Comparison of ENCODE assay signal across 8 cellular contexts in the genomic region with DNA sequence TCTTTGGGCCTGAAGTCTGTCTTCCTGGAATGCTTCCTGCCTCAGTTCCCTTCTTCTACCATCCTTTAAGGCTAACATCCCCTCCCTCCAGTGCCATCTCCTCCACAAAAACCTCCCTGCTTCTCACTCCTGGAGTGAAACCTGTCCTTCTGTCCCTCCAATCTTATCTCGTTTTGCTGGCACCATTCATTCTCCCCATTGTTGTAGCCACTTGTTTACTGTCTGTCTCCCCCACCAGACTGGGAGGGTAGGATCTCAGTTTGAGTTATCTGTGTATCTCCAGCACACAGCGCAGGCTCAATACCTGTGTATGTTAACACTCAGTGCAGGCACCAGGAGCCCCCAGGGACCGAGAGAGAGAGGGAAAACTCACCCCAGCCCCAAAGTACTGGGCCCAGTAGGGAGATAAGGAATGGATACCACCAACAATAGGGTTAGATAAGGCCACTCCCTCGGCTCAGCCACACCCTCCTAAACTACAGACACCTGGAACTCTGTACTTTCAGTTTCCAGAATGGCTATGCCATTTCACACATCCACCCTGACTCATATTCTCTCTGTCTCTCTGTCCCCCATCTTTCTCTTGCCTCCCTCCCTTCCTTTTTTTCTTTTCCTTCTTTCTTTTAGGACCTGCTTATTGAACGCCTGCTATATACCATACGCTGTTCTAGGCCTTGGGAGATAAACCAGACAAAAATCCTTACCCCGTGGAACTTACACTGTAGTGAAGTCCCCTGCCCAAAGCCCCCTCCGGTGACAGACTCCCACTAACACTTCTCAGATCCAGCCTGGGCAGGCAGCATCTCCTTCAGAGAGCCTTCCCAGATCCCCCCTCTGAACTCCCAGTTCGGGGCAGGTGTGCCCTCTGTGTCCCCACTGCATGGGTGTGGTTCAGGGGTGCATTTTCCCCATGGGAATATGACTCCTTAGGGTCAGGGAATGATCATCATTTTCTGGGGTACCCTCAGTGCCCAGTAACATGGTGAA. TPM values are rescaled to one million over a fixed set of nuclear protein-coding genes. Genes with fewer than 3 reads are reported as not detected.
DNase-seq lines count a peak whose midpoint lies in the region; ATAC-seq lines count a peak whose summit lies in the region.

No MANE protein-coding gene starts in this region.

- H3K9ac ChIP-seq in neuronal stem cell (ENCODE audit: low read depth, low read length, poor library complexity): no peak overlapping the region

- H2BK120ac ChIP-seq in neuronal stem cell (ENCODE audit: low read depth, low read length): peak overlapping the region; percentile 63

- H3K4me2 ChIP-seq in neuronal stem cell (ENCODE audit: insufficient read depth, low read length, poor library complexity, severe bottlenecking): no peak overlapping the region

- H3K79me1 ChIP-seq in neuronal stem cell (ENCODE audit: low read depth, low read length): peaks cover 8% of the 10 kb centered on the region

- H2AFZ ChIP-seq in neuronal stem cell (ENCODE audit: low read length): no peak overlapping the region

- H3K27ac Mint-ChIP-seq in activated T-helper 2 cell treated with anti-CD3 and anti-CD28 coated beads, Interferon-gamma antibody, Interleukin-2, Interleukin-4, amounts not matched to agents 10 μg/mL and 5 μg/mL and 100 μg/mL, durations not matched to agents 14 hours and 24 hours and 36 hours: peak overlapping the region; percentile 59
- H3K27ac Mint-ChIP-seq in stimulated activated naive B cell treated with anti-CD40 and anti-IgM and Interleukin-4, amounts not matched to agents 10 μg/mL and 1 μg/mL and 100 μg/mL, for 72 hours: no peak overlapping the region

- H2BK5ac ChIP-seq in neuronal stem cell (ENCODE audit: low read length): no peak overlapping the region

- peak overlapping the region; percentile 45 for H3K4me3 Mint-ChIP-seq in activated T-helper 2 cell treated with anti-CD3 and anti-CD28 coated beads, Interferon-gamma antibody, Interleukin-2, Interleukin-4, amounts not matched to agents 10 μg/mL and 5 μg/mL and 100 μg/mL, durations not matched to agents 14 hours and 24 hours and 36 hours (ENCODE audit: low read depth)
- no peak overlapping the region for H3K4me3 Mint-ChIP-seq in stimulated activated naive B cell treated with anti-CD40 and anti-IgM and Interleukin-4, amounts not matched to agents 10 μg/mL and 1 μg/mL and 100 μg/mL, for 72 hours

- WGBS in neuronal stem cell (ENCODE audit: extremely low coverage in 2 of 2, insufficient read length in 2 of 2, insufficient replicate concordance in 1 of 2), 2 donors: no CpG with 5 or more reads among the region's 9 CpGs

- no peak overlapping the region for H4K91ac ChIP-seq in neuronal stem cell (ENCODE audit: low read depth, low read length, poor library complexity)

- H3K4me1 ChIP-seq in neuronal stem cell (ENCODE audit: control insufficient read depth in 2 of 2, insufficient read depth in 1 of 2, low read depth in 1 of 2, low read length in 2 of 2): peaks cover 11 to 29% of the 10 kb centered on the region in 2 donors

- H3K36me3 ChIP-seq in neuronal stem cell (replicated peaks in 1 of 2; ENCODE audit: control insufficient read depth in 2 of 2, insufficient read depth in 2 of 2, low read length in 2 of 2): peaks cover 0 to 5% of the 10 kb centered on the region in 2 donors

- no peak overlapping the region for H3K23ac ChIP-seq in neuronal stem cell (ENCODE audit: low read depth, low read length, poor library complexity)

- no peak overlapping the region for H3K14ac ChIP-seq in neuronal stem cell (ENCODE audit: low read length)

- H3K4me1 Mint-ChIP-seq in activated T-helper 2 cell treated with anti-CD3 and anti-CD28 coated beads, Interferon-gamma antibody, Interleukin-2, Interleukin-4, amounts not matched to agents 10 μg/mL and 5 μg/mL and 100 μg/mL, durations not matched to agents 14 hours and 24 hours and 36 hours (ENCODE audit: low read depth): peaks cover 40% of the 10 kb centered on the region
- H3K4me1 Mint-ChIP-seq in stimulated activated naive B cell treated with anti-CD40 and anti-IgM and Interleukin-4, amounts not matched to agents 10 μg/mL and 1 μg/mL and 100 μg/mL, for 72 hours: peaks cover 24 to 37% of the 10 kb centered on the region in 2 donors

- H3K4me3 ChIP-seq in neuronal stem cell (ENCODE audit: low read length in 2 of 2): no peak overlapping the region

- no peak for ATAC-seq in GM19035 (IDR thresholded peaks at IDR 0.05; ENCODE audit: unreplicated experiment)
- no peak for ATAC-seq in stimulated activated naive B cell treated with anti-CD40 and anti-IgM and Interleukin-4, amounts not matched to agents 10 μg/mL and 1 μg/mL and 100 μg/mL, for 72 hours (replicated peaks)

- H3K27me3 ChIP-seq in neuronal stem cell (ENCODE audit: control insufficient read depth in 3 of 3, insufficient read depth in 3 of 3, low read depth in 1 of 3, low read length in 3 of 3): no peaks in the 10 kb centered on the region

- DNase-seq in activated T-cell treated with anti-CD3 and anti-CD28 coated beads for 48 hours (ENCODE audit: low read depth) (peak; percentile 25), activated T-cell treated with anti-CD3 and anti-CD28 coated beads for 4 hours (no peak), HUDEP-2 (lab: John Stamatoyannopoulos, UW; ENCODE audit: unreplicated experiment in 76 of 76) (peak in 42 of 76 experiments; percentile 4 to 70 (median 32)), neuronal stem cell (ENCODE audit: low spot score) (no peak), COLO668 (lab: John Stamatoyannopoulos, UW; ENCODE audit: unreplicated experiment) (no peak)
- DNase-seq in activated T-helper 2 cell treated with anti-CD3 and anti-CD28 coated beads, Interferon-gamma antibody, Interleukin-2, Interleukin-4, amounts not matched to agents 10 μg/mL and 5 μg/mL and 100 μg/mL, durations not matched to agents 14 hours and 24 hours and 36 hours (ENCODE audit: low spot score): peak; percentile 35
- DNase-seq in stimulated activated naive B cell treated with anti-CD40 and anti-IgM and Interleukin-4, amounts not matched to agents 10 μg/mL and 1 μg/mL and 100 μg/mL, for 72 hours: no peak

- H3K18ac ChIP-seq in neuronal stem cell (ENCODE audit: low read length): peak overlapping the region; percentile 28

- intact Hi-C loops in activated T-helper 2 cell treated with anti-CD3 and anti-CD28 coated beads, Interferon-gamma antibody, Interleukin-2, Interleukin-4, amounts not matched to agents 10 μg/mL and 5 μg/mL and 100 μg/mL, durations not matched to agents 14 hours and 24 hours and 36 hours (cut with micrococcal nuclease): loop anchor here (5.0 to 10.0 kb wide), 2 partner anchors 133 to 465 kb away; partner anchors contain the start of genes IFT25 and LRRC42

- no peaks in the 10 kb centered on the region for H3K9me3 Mint-ChIP-seq in activated T-helper 2 cell treated with anti-CD3 and anti-CD28 coated beads, Interferon-gamma antibody, Interleukin-2, Interleukin-4, amounts not matched to agents 10 μg/mL and 5 μg/mL and 100 μg/mL, durations not matched to agents 14 hours and 24 hours and 36 hours
- no peaks in the 10 kb centered on the region for H3K9me3 Mint-ChIP-seq in stimulated activated naive B cell treated with anti-CD40 and anti-IgM and Interleukin-4, amounts not matched to agents 10 μg/mL and 1 μg/mL and 100 μg/mL, for 72 hours

- peak overlapping the region; percentile 11 for H2BK15ac ChIP-seq in neuronal stem cell (ENCODE audit: low read length)

- no peak overlapping the region for H4K8ac ChIP-seq in neuronal stem cell (ENCODE audit: low read depth, low read length)

- no peak overlapping the region for H3K27ac ChIP-seq in neuronal stem cell (replicated peaks; ENCODE audit: low read length)

- H2BK12ac ChIP-seq in neuronal stem cell (ENCODE audit: low read length): peak overlapping the region; percentile 59

- H2AK5ac ChIP-seq in neuronal stem cell (ENCODE audit: low read depth, low read length): peak overlapping the region; percentile 66

- H3K4ac ChIP-seq in neuronal stem cell (ENCODE audit: low read length): no peak overlapping the region

- peaks cover 4% of the 10 kb centered on the region for H3K36me3 Mint-ChIP-seq in activated T-helper 2 cell treated with anti-CD3 and anti-CD28 coated beads, Interferon-gamma antibody, Interleukin-2, Interleukin-4, amounts not matched to agents 10 μg/mL and 5 μg/mL and 100 μg/mL, durations not matched to agents 14 hours and 24 hours and 36 hours (ENCODE audit: low read depth)
- no peaks in the 10 kb centered on the region for H3K36me3 Mint-ChIP-seq in stimulated activated naive B cell treated with anti-CD40 and anti-IgM and Interleukin-4, amounts not matched to agents 10 μg/mL and 1 μg/mL and 100 μg/mL, for 72 hours

- H3K27me3 Mint-ChIP-seq in activated T-helper 2 cell treated with anti-CD3 and anti-CD28 coated beads, Interferon-gamma antibody, Interleukin-2, Interleukin-4, amounts not matched to agents 10 μg/mL and 5 μg/mL and 100 μg/mL, durations not matched to agents 14 hours and 24 hours and 36 hours (ENCODE audit: low read depth): no peaks in the 10 kb centered on the region
- peaks cover 4 to 5% of the 10 kb centered on the region in 2 donors for H3K27me3 Mint-ChIP-seq in stimulated activated naive B cell treated with anti-CD40 and anti-IgM and Interleukin-4, amounts not matched to agents 10 μg/mL and 1 μg/mL and 100 μg/mL, for 72 hours

- H3K9me3 ChIP-seq in neuronal stem cell (replicated peaks in 1 of 2; ENCODE audit: control insufficient read depth in 2 of 2, insufficient read depth in 1 of 2, low read depth in 1 of 2, low read length in 2 of 2): no peaks in the 10 kb centered on the region

RNA-seq across cellular contexts. Expression of gene SSBP3, which starts 3.3 kb away (rescaled TPM):
- total RNA-seq in activated T-helper 2 cell treated with anti-CD3 and anti-CD28 coated beads, Interferon-gamma antibody, Interleukin-2, Interleukin-4, amounts not matched to agents 10 μg/mL and 5 μg/mL and 100 μg/mL, durations not matched to agents 14 hours and 24 hours and 36 hours: 84.4 and 89.9 TPM in 2 replicates
- 127 TPM for polyA plus RNA-seq in neuronal stem cell (2013, experiment 1 of 2)
- polyA plus RNA-seq in neuronal stem cell (2013, experiment 2 of 2): 133 TPM

Comparison
In these comparisons a context has a peak if more than half of its experiments do, and no peak if none do; other contexts are left out.
1. DNase-seq: peak in activated T-cell treated with anti-CD3 and anti-CD28 coated beads for 48 hours (single experiment), HUDEP-2 (42 of 76) and activated T-helper 2 cell treated with anti-CD3 and anti-CD28 coated beads, Interferon-gamma antibody, Interleukin-2, Interleukin-4, amounts not matched to agents 10 μg/mL and 5 μg/mL and 100 μg/mL, durations not matched to agents 14 hours and 24 hours and 36 hours (single experiment); none in activated T-cell treated with anti-CD3 and anti-CD28 coated beads for 4 hours (single experiment), neuronal stem cell (single experiment), stimulated activated naive B cell treated with anti-CD40 and anti-IgM and Interleukin-4, amounts not matched to agents 10 μg/mL and 1 μg/mL and 100 μg/mL, for 72 hours (single experiment) and COLO668 (single experiment).